Comparison of ENCODE assay signal across 1 cellular context in the genomic region with DNA sequence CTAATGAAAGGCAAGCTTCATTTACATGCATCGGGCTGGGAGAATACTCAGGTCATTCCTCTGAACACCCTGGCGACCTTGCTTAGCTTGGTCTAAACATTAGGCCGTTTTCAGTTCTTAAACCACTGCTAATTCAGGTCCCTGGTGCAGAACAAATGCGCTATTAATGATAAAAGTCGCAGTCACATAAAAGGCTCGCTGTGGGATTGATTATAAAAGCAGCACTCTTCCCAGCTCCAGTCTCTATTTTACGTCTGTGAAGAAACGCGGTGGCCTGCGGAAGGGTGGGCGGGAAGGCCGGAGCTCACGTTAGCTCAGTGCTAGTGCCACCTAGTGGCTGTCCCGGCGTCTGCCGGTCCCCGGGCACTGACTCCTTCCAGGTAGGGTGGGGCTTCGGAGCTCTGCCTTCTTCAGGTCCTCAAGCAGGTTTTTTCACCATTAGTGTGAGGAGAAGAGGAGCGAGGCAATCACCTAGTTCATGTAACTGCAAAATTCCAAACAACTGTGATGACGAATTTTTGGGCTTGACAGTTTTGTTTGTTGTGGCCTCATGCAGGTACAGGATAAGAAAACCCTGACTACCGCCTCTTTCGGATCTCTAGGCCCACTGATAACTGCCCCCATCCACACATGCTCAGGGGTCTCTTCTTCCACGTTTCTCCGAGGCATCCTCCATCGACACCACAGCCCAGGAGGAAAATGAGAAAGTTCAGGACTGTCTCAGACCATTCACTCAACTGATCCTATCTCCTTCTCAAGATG.
TF ChIP-seq lines count a peak whose summit lies in the region.

No MANE protein-coding gene starts in this region.

TF ChIP-seq in HepG2, 621 proteins besides CTCF, POLR2A, EP300 and RAD21 (continued from another document and continues in another):
- no peak for TF ChIP-seq ZNF724P (CRISPR knock-in tag; IDR thresholded peaks at IDR 0.05; ENCODE audit: borderline replicate concordance)
- TF ChIP-seq ZNF598 (CRISPR knock-in tag; IDR thresholded peaks at IDR 0.05; ENCODE audit: borderline replicate concordance), result no peak
- TF ChIP-seq ZNF30 (CRISPR knock-in tag; IDR thresholded peaks at IDR 0.05), result no peak
- TF ChIP-seq KDM6A (CRISPR knock-in tag; IDR thresholded peaks at IDR 0.05; ENCODE audit: low read depth), result no peak
- TF ChIP-seq MED13 (CRISPR knock-in tag; IDR thresholded peaks at IDR 0.05), result no peak
- TF ChIP-seq KLF16 (CRISPR knock-in tag; IDR thresholded peaks at IDR 0.05), result no peak
- no peak for TF ChIP-seq ATM (IDR thresholded peaks at IDR 0.05; ENCODE audit: borderline replicate concordance)
- no peak for TF ChIP-seq ZSCAN31 (CRISPR knock-in tag; IDR thresholded peaks at IDR 0.05; ENCODE audit: low read depth)
- TF ChIP-seq POGZ (CRISPR knock-in tag; IDR thresholded peaks at IDR 0.05), result no peak
- TF ChIP-seq MEF2D (CRISPR knock-in tag; IDR thresholded peaks at IDR 0.05), result no peak
- TF ChIP-seq FLYWCH1 (CRISPR knock-in tag; IDR thresholded peaks at IDR 0.05), result no peak
- TF ChIP-seq TAF1 (CRISPR knock-in tag; IDR thresholded peaks at IDR 0.05), result no peak
- TF ChIP-seq MEIS2 (CRISPR knock-in tag; IDR thresholded peaks at IDR 0.05), result no peak
- TF ChIP-seq ZUFSP (CRISPR knock-in tag; IDR thresholded peaks at IDR 0.05; ENCODE audit: borderline replicate concordance), result no peak
- TF ChIP-seq ZNF234 (CRISPR knock-in tag; conservative IDR thresholded peaks at IDR 0.05), result no peak
- TF ChIP-seq HMG20B (CRISPR knock-in tag; conservative IDR thresholded peaks at IDR 0.05), result no peak
- 0 out of 2 replicates have a peak, but pooled peaks have one; percentile 33 for TF ChIP-seq RNF2 (conservative IDR thresholded peaks at IDR 0.05; ENCODE audit: low read depth)
- TF ChIP-seq KDM3A (CRISPR knock-in tag; IDR thresholded peaks at IDR 0.05; ENCODE audit: low read depth), result no peak
- TF ChIP-seq, protein P1, sequence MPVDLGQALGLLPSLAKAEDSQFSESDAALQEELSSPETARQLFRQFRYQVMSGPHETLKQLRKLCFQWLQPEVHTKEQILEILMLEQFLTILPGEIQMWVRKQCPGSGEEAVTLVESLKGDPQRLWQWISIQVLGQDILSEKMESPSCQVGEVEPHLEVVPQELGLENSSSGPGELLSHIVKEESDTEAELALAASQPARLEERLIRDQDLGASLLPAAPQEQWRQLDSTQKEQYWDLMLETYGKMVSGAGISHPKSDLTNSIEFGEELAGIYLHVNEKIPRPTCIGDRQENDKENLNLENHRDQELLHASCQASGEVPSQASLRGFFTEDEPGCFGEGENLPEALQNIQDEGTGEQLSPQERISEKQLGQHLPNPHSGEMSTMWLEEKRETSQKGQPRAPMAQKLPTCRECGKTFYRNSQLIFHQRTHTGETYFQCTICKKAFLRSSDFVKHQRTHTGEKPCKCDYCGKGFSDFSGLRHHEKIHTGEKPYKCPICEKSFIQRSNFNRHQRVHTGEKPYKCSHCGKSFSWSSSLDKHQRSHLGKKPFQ (CRISPR knock-in tag; IDR thresholded peaks at IDR 0.05; ENCODE audit: insufficient replicate concordance), result no peak
- no peak for TF ChIP-seq BCLAF1 (IDR thresholded peaks at IDR 0.05)
- TF ChIP-seq, protein P2, sequence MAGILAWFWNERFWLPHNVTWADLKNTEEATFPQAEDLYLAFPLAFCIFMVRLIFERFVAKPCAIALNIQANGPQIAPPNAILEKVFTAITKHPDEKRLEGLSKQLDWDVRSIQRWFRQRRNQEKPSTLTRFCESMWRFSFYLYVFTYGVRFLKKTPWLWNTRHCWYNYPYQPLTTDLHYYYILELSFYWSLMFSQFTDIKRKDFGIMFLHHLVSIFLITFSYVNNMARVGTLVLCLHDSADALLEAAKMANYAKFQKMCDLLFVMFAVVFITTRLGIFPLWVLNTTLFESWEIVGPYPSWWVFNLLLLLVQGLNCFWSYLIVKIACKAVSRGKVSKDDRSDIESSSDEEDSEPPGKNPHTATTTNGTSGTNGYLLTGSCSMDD (CRISPR knock-in tag; IDR thresholded peaks at IDR 0.05), result no peak
- TF ChIP-seq XRCC5 (optimal IDR thresholded peaks at IDR 0.05; ENCODE audit: low read length), result peak; percentile 85
- TF ChIP-seq JUN (CRISPR knock-in tag; IDR thresholded peaks at IDR 0.05), result no peak
- TF ChIP-seq CENPT (CRISPR knock-in tag; IDR thresholded peaks at IDR 0.05; ENCODE audit: low read depth), result no peak
- TF ChIP-seq ADNP (CRISPR knock-in tag; IDR thresholded peaks at IDR 0.05), result no peak
- 0 out of 2 replicates have a peak, but pooled peaks have one; percentile 23 for TF ChIP-seq GABPB1 (CRISPR knock-in tag; IDR thresholded peaks at IDR 0.05)
- TF ChIP-seq ZNF263 (CRISPR knock-in tag; IDR thresholded peaks at IDR 0.05), result 0 out of 2 replicates have a peak, but pooled peaks have one; percentile 21
- no peak for TF ChIP-seq TEAD3 (CRISPR knock-in tag; optimal IDR thresholded peaks at IDR 0.05; ENCODE audit: borderline replicate concordance)
- TF ChIP-seq ZNF143 (CRISPR knock-in tag; IDR thresholded peaks at IDR 0.05), result no peak
- TF ChIP-seq, protein P3, sequence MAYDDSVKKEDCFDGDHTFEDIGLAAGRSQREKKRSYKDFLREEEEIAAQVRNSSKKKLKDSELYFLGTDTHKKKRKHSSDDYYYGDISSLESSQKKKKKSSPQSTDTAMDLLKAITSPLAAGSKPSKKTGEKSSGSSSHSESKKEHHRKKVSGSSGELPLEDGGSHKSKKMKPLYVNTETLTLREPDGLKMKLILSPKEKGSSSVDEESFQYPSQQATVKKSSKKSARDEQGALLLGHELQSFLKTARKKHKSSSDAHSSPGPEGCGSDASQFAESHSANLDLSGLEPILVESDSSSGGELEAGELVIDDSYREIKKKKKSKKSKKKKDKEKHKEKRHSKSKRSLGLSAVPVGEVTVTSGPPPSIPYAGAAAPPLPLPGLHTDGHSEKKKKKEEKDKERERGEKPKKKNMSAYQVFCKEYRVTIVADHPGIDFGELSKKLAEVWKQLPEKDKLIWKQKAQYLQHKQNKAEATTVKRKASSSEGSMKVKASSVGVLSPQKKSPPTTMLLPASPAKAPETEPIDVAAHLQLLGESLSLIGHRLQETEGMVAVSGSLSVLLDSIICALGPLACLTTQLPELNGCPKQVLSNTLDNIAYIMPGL (CRISPR knock-in tag; IDR thresholded peaks at IDR 0.05; ENCODE audit: borderline replicate concordance in 1 of 2, low read depth in 1 of 2), result peak in 1 of 2 experiments; percentile 44; a peak in 1 of 4 replicates
- no peak for TF ChIP-seq KLF11 (CRISPR knock-in tag; IDR thresholded peaks at IDR 0.05)
- no peak for TF ChIP-seq ZSCAN25 (CRISPR knock-in tag; IDR thresholded peaks at IDR 0.05)
- TF ChIP-seq PRMT3 (CRISPR knock-in tag; IDR thresholded peaks at IDR 0.05; ENCODE audit: borderline replicate concordance, low read depth), result no peak
- TF ChIP-seq KLF13 (CRISPR knock-in tag; IDR thresholded peaks at IDR 0.05), result no peak
- TF ChIP-seq SP5 (CRISPR knock-in tag; IDR thresholded peaks at IDR 0.05; ENCODE audit: borderline replicate concordance, low read depth), result peak; percentile 23; the same call in 1 of the 2 replicates
- TF ChIP-seq NFE2L1 (CRISPR knock-in tag; IDR thresholded peaks at IDR 0.05; ENCODE audit: borderline replicate concordance), result no peak
- no peak for TF ChIP-seq ZNF672 (CRISPR knock-in tag; IDR thresholded peaks at IDR 0.05)
- TF ChIP-seq STAG1 (CRISPR knock-in tag; IDR thresholded peaks at IDR 0.05), result peak; percentile 58
- TF ChIP-seq, protein P4, sequence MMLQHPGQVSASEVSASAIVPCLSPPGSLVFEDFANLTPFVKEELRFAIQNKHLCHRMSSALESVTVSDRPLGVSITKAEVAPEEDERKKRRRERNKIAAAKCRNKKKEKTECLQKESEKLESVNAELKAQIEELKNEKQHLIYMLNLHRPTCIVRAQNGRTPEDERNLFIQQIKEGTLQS (CRISPR knock-in tag; IDR thresholded peaks at IDR 0.05), result no peak
- TF ChIP-seq NR1H2 (CRISPR knock-in tag; IDR thresholded peaks at IDR 0.05; ENCODE audit: borderline replicate concordance, low read depth), result no peak
- TF ChIP-seq ZNF282 (IDR thresholded peaks at IDR 0.05; ENCODE audit: partially characterized antibody), result no peak
- TF ChIP-seq KIAA2018 (CRISPR knock-in tag; IDR thresholded peaks at IDR 0.05; ENCODE audit: borderline replicate concordance), result no peak
- no peak for TF ChIP-seq MEIS1 (CRISPR knock-in tag; IDR thresholded peaks at IDR 0.05; ENCODE audit: borderline replicate concordance)
- no peak for TF ChIP-seq HNRNPK (IDR thresholded peaks at IDR 0.05; ENCODE audit: low read depth, low read length, poor library complexity, severe bottlenecking)
